Comparison of ENCODE assay signal across 8 cellular contexts in genomic region chr20:35091808-35092523, GRCh38. TPM values are rescaled to one million over a fixed set of nuclear protein-coding genes. Genes with fewer than 3 reads are reported as not detected.
DNase-seq lines count a peak whose midpoint lies in the region; ATAC-seq and TF ChIP-seq lines count a peak whose summit lies in the region.

No MANE protein-coding gene starts in this region.

- WGBS in prostate gland: under 1% methylated on average over 28 of the region's 28 CpGs

- peak; percentile 12 for ATAC-seq in GM19328 (IDR thresholded peaks at IDR 0.05; ENCODE audit: unreplicated experiment)
- ATAC-seq in left cardiac atrium: peak in 1 of 2 donors; percentile 16

- H3K4me1 ChIP-seq in prostate gland (replicated peaks): peaks cover 3% of the 10 kb centered on the region

- peak overlapping the region; percentile 100 for H3K4me3 ChIP-seq in HL-60 (replicated peaks; ENCODE audit: insufficient read depth, low read length)
- H3K4me3 ChIP-seq in prostate gland: peak overlapping the region; percentile 71 to 96

- H3K27me3 ChIP-seq in HL-60 (ENCODE audit: insufficient read depth, poor library complexity, severe bottlenecking) (no peaks in the 10 kb centered on the region), prostate gland (replicated peaks; ENCODE audit: insufficient read depth) (no peaks in the 10 kb centered on the region)

- intact Hi-C loops in left cardiac atrium (cut with DNase I): loop anchor here (10.0 kb wide), 3 partner anchors 113 to 217 kb away; partner anchors contain the start of genes ACSS2 (in 2 of the 2), GGT7 (in 2 of the 2) and MMP24OS (in 1 of the 2)
- intact Hi-C loops in prostate gland (cut with DNase I): loop anchor here (1.0 to 5.0 kb wide), 2 partner anchors 115 to 218 kb away; no protein-coding TSS in a partner anchor

- no peak for TF ChIP-seq POLR2A in prostate gland (IDR thresholded peaks at IDR 0.05)

- H3K27ac ChIP-seq in C4-2B: peak overlapping the region; percentile 82
- H3K27ac ChIP-seq in HL-60 (replicated peaks): peak overlapping the region; percentile 79
- peak overlapping the region; percentile 94 for H3K27ac ChIP-seq in prostate gland

- DNase-seq in HL-60 (ENCODE audit: low read depth in 1 of 2, low spot score in 1 of 2) (no peak), left cardiac atrium (peak; percentile 82), prostate gland (ENCODE audit: low spot score) (no peak), D341Med (ENCODE audit: low spot score) (no peak), NCI-H1694 treated with DMSO at 0.1 percent for 48 hours (lab: John Stamatoyannopoulos, UW) (no peak)
- DNase-seq in activated CD8-positive, alpha-beta memory T cell treated with anti-CD3 and anti-CD28 coated beads, Interleukin-2, amount 50 U/mL, for 48 hours: peak; percentile 65

- H3K9me3 ChIP-seq in prostate gland: no peaks in the 10 kb centered on the region

- H3K36me3 ChIP-seq in prostate gland: no peaks in the 10 kb centered on the region

- TF ChIP-seq CTCF in C4-2B (conservative IDR thresholded peaks at IDR 0.05) (no peak), HL-60 (IDR thresholded peaks at IDR 0.05; ENCODE audit: insufficient read depth, low read length) (no peak), prostate gland (IDR thresholded peaks at IDR 0.05) (no peak)

RNA-seq across cellular contexts. Expression of gene TRPC4AP, which starts 0.6 kb away (rescaled TPM):
- total RNA-seq in left cardiac atrium (10 to 100 TPM; 32.6 to 47.1 TPM), prostate gland (10 to 100 TPM; 65.4 to 76.6 TPM)

RNA-seq across cellular contexts. Expression of gene EDEM2, which starts 55.2 kb away (rescaled TPM):
- total RNA-seq in left cardiac atrium (10 to 100 TPM; 16.6 to 25.6 TPM), prostate gland (10 to 100 TPM; 27.1 to 30.0 TPM)

Comparison
In these comparisons a context has a peak if more than half of its experiments do, and no peak if none do; other contexts are left out.
1. DNase-seq: peak in activated CD8-positive, alpha-beta memory T cell treated with anti-CD3 and anti-CD28 coated beads, Interleukin-2, amount 50 U/mL, for 48 hours (single experiment) and left cardiac atrium (single experiment); none in HL-60 (0 of 2), prostate gland (single experiment), D341Med (single experiment) and NCI-H1694 treated with DMSO at 0.1 percent for 48 hours (single experiment).
2. Peak in every context shown above with its lines, with median percentiles within 50 percentile points of each other: H3K27ac ChIP-seq.